In the genomic region with DNA sequence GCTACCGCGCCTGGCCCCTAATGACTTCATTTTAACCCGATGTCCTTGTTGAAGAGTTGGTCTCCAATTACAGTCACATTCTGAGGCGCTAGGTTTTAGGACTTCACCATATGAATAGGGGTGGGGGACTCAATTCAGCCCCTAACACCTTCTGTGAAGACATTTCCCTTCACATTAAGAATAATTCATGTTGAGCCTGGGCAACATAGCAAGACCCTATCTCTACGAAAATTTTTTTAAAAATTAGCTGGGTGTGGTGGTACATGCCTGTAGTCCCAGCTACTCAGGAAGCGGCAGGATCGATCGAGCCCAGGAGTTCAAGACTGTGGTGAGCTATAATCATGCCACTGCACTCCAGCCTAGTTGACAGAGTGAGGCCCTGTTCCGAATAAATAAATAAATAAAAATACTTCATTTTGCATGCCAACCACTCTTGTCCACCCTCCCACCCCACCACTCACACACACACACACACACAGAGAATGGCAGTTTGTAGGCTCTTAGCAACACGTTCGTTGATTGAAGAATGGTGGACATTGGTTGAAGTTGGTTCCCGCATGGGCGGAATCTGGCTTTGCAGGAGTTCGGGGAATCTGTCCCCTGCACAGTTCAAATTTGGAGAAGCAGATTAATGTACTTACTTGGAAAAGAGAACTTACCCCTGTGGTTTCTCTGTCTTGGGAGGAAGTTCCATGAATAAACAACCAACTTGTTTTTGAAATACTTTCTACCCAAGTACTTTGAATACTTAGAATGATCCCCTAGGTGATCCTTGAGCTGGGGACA, we compare ENCODE assay signal across 24 cellular contexts. TPM values are rescaled to one million over a fixed set of nuclear protein-coding genes. Genes with fewer than 3 reads are reported as not detected.
DNase-seq lines count a peak whose midpoint lies in the region; ATAC-seq and TF ChIP-seq lines count a peak whose summit lies in the region.
"Had no signal": no experiment of that assay in that cellular context is flagged by ENCODE, and none has a peak within 500 bp of the region (broad histone marks: within the 10 kb centered on the region; RNA-seq: fewer than 3 reads in every experiment).

No MANE protein-coding gene starts in this region.

- no peaks in the 10 kb centered on the region for H3K27me3 ChIP-seq in heart left ventricle
- no peaks in the 10 kb centered on the region for H3K27me3 ChIP-seq in neutrophil
- no peaks in the 10 kb centered on the region for H3K27me3 ChIP-seq in gastrocnemius medialis
- H3K27me3 ChIP-seq: tibial nerve had no signal

- peak overlapping the region; percentile 17 to 84 for H3K4me3 Mint-ChIP-seq in CD14-positive monocyte
- H3K4me3 Mint-ChIP-seq: activated CD4-positive, alpha-beta T cell treated with anti-CD3 and anti-CD28 coated beads, Interleukin-2, amount 10 ng/mL, durations not matched to agents 24 days and 14 days; effector memory CD8-positive, alpha-beta T cell; nephron progenitor cell had no signal

- H3K27ac ChIP-seq in heart left ventricle (peak overlapping the region in 8 of 12 donors; percentile 8 to 94 (median 46)), neutrophil (peak overlapping the region; percentile 94), gastrocnemius medialis (no peak overlapping the region)
- H3K27ac ChIP-seq: SJSA1 had no signal

- peak overlapping the region; percentile 82 to 96 (median 91) for H3K27ac Mint-ChIP-seq in CD14-positive monocyte
- H3K27ac Mint-ChIP-seq: activated CD4-positive, alpha-beta T cell treated with anti-CD3 and anti-CD28 coated beads, Interleukin-2, amount 10 ng/mL, durations not matched to agents 24 days and 14 days; effector memory CD8-positive, alpha-beta T cell; nephron progenitor cell had no signal

- H3K4me1 ChIP-seq in heart left ventricle, result peaks cover 0 to 57% (median 4%) of the 10 kb centered on the region in 12 donors
- peaks cover 32 to 57% of the 10 kb centered on the region in 2 experiments for H3K4me1 ChIP-seq in neutrophil (ENCODE audit: control insufficient read depth in 1 of 2, insufficient read depth in 1 of 2, low read depth in 1 of 2, low read length in 1 of 2)
- no peaks in the 10 kb centered on the region for H3K4me1 ChIP-seq in gastrocnemius medialis
- H3K4me1 ChIP-seq: SJSA1, tibial nerve had no signal

- H3K9me3 ChIP-seq in heart left ventricle (no peaks in the 10 kb centered on the region), neutrophil (no peaks in the 10 kb centered on the region), gastrocnemius medialis (no peaks in the 10 kb centered on the region)
- H3K9me3 ChIP-seq: MG63, tibial nerve had no signal

- H3K36me3 ChIP-seq in heart left ventricle (no peaks in the 10 kb centered on the region), neutrophil (no peaks in the 10 kb centered on the region), gastrocnemius medialis (no peaks in the 10 kb centered on the region)
- H3K36me3 ChIP-seq: MG63, SJSA1, tibial nerve had no signal

- peak overlapping the region in 1 of 12 donors; percentile 17 for H3K4me3 ChIP-seq in heart left ventricle
- peak overlapping the region; percentile 25 to 54 for H3K4me3 ChIP-seq in neutrophil (ENCODE audit: low read depth in 1 of 2, low read length in 1 of 2)
- no peak overlapping the region for H3K4me3 ChIP-seq in gastrocnemius medialis
- H3K4me3 ChIP-seq: MG63, SJSA1, tibial nerve had no signal

- TF ChIP-seq CTCF in CD14-positive monocyte (IDR thresholded peaks at IDR 0.05) (no peak), heart left ventricle (IDR thresholded peaks at IDR 0.05) (no peak), neutrophil (IDR thresholded peaks at IDR 0.05) (no peak), gastrocnemius medialis (IDR thresholded peaks at IDR 0.05 in 4 of 5, conservative IDR thresholded peaks at IDR 0.05 in 1 of 5) (no peak)

- peaks cover 0 to 7% (median 1%) of the 10 kb centered on the region in 3 donors for H3K27me3 Mint-ChIP-seq in CD14-positive monocyte (ENCODE audit: low read depth in 3 of 3)

- peak; percentile 26 to 64 (median 39) for ATAC-seq in heart left ventricle
- ATAC-seq in HG02588 (IDR thresholded peaks at IDR 0.05; ENCODE audit: unreplicated experiment), result no peak
- ATAC-seq in gastrocnemius medialis, result no peak
- ATAC-seq: effector memory CD8-positive, alpha-beta T cell; stimulated activated naive CD8-positive, alpha-beta T cell treated with anti-CD3 and anti-CD28 coated beads, Interleukin-15, Interleukin-2, amounts not matched to agents 100 U/mL and 50 U/mL, for 24 hours had no signal

- H3K4me1 Mint-ChIP-seq in CD14-positive monocyte, result peaks cover 85% of the 10 kb centered on the region
- H3K4me1 Mint-ChIP-seq: nephron progenitor cell had no signal

- 87 to 95% (median 92%) methylated on average over 14 of the region's 14 CpGs for WGBS in heart left ventricle, 4 donors

- H3K9me3 Mint-ChIP-seq in CD14-positive monocyte, result peaks cover 0 to 1% (median 0%) of the 10 kb centered on the region in 7 donors
- H3K9me3 Mint-ChIP-seq: effector memory CD8-positive, alpha-beta T cell; nephron progenitor cell had no signal

- TF ChIP-seq POLR2A in heart left ventricle (IDR thresholded peaks at IDR 0.05), result no peak
- TF ChIP-seq POLR2A in gastrocnemius medialis (IDR thresholded peaks at IDR 0.05), result no peak

- DNase-seq in CD14-positive monocyte (ENCODE audit: low spot score) (no peak), OCI-M1 (lab: John Stamatoyannopoulos, UW) (peak; percentile 73), heart left ventricle (no peak), gastrocnemius medialis (no peak), DMS53 (lab: John Stamatoyannopoulos, UW) (no peak), NAMALWA (ENCODE audit: low spot score) (no peak)
- DNase-seq: activated CD4-positive, alpha-beta T cell treated with anti-CD3 and anti-CD28 coated beads, Interleukin-2, amount 10 ng/mL, durations not matched to agents 24 days and 14 days; activated CD8-positive, alpha-beta memory T cell treated with anti-CD3 and anti-CD28 coated beads, Interleukin-2, amount 50 U/mL, for 48 hours; activated naive CD4-positive, alpha-beta T cell; effector memory CD8-positive, alpha-beta T cell; mesendoderm; MG63; NCI-H2029 treated with DMSO at 0.1 percent for 48 hours; NCI-H446; nephron progenitor cell; stimulated activated CD4-positive, alpha-beta T cell treated with anti-CD3 and anti-CD28 coated beads, Interleukin-15, amount 100 ng/mL, for 24 hours; stimulated activated naive CD8-positive, alpha-beta T cell treated with anti-CD3 and anti-CD28 coated beads, Interleukin-15, Interleukin-2, amounts not matched to agents 100 U/mL and 50 U/mL, for 24 hours; T1000 had no signal

- intact Hi-C loops in CD14-positive monocyte (cut with micrococcal nuclease) (loop anchor here in 1 of 2 donors (2.0 kb wide), 1 partner anchor 34 kb away; no protein-coding TSS in a partner anchor), heart left ventricle (cut with DNase I) (no loop called here), gastrocnemius medialis (cut with DNase I; ENCODE audit: low total_unique reads) (no loop called here)

- no peaks in the 10 kb centered on the region for H3K36me3 Mint-ChIP-seq in CD14-positive monocyte

- in situ Hi-C loops in gastrocnemius medialis (cut with MboI; ENCODE audit: low sequenced_read_pairs in 4 of 4), result no loop called here

RNA-seq across cellular contexts. Expression of a gene that starts 27.8 kb away (rescaled TPM):
- polyA plus RNA-seq in CD14-positive monocyte, result under 1 TPM; 0.06 to 0.17 TPM
- total RNA-seq in heart left ventricle, result under 1 TPM in 5 of 9 donors, not detected in 4; 0.30 to 0.95 (median 0.34) TPM
- polyA plus RNA-seq in heart left ventricle, result under 1 TPM; 0.08 TPM
- not detected for total RNA-seq in gastrocnemius medialis
- total RNA-seq: activated CD4-positive, alpha-beta T cell treated with anti-CD3 and anti-CD28 coated beads, Interleukin-2, amount 10 ng/mL, durations not matched to agents 24 days and 14 days; Daoy; SJSA1 had no signal
- polyA plus RNA-seq: AG04450 had no signal

RNA-seq across cellular contexts. Expression of a gene that starts 30.6 kb away (rescaled TPM):
- polyA plus RNA-seq in CD14-positive monocyte (10 to 100 TPM; 15.6 to 22.1 TPM), heart left ventricle (10 to 100 TPM in 1 of 2 donors, 1 to 10 TPM in 1; 2.6 to 10.8 TPM)
- total RNA-seq in heart left ventricle (10 to 100 TPM in 3 of 9 donors, 1 to 10 TPM in 6; 1.6 to 73.9 (median 8.2) TPM), gastrocnemius medialis (1 to 10 TPM; 2.3 to 9.1 (median 5.1) TPM)
- total RNA-seq: Daoy had no signal

Comparison
In these comparisons a context has a peak if more than half of its experiments do, and no peak if none do; other contexts are left out.
1. ATAC-seq: peak in heart left ventricle (4 of 4); none in HG02588 (single experiment) and gastrocnemius medialis (0 of 2).
2. H3K27ac ChIP-seq: peak in heart left ventricle (8 of 12) and neutrophil (single experiment); none in gastrocnemius medialis (0 of 4).
3. H3K4me3 ChIP-seq: peak in neutrophil (2 of 2); none in gastrocnemius medialis (0 of 4).